In genomic region chr1:5477716-5478115, GRCh38 we compare ENCODE assay signal across 19 cellular contexts.
"Had no signal": no experiment of that assay in that cellular context is flagged by ENCODE, and none has a peak within 500 bp of the region (broad histone marks: within the 10 kb centered on the region; RNA-seq: fewer than 3 reads in every experiment).

No MANE protein-coding gene starts in this region.

- H3K36me3 ChIP-seq: esophagus squamous epithelium, lower lobe of right lung, right lobe of liver, tibial artery had no signal

- H3K27ac Mint-ChIP-seq: activated naive CD8-positive, alpha-beta T cell treated with anti-CD3 and anti-CD28 coated beads for 36 hours; effector memory CD8-positive, alpha-beta T cell; mesothelial cell of epicardium; stimulated activated naive B cell treated with anti-CD40 and anti-IgM and Interleukin-4, amounts not matched to agents 10 μg/mL and 1 μg/mL and 100 μg/mL, for 72 hours had no signal

- H3K36me3 Mint-ChIP-seq: activated naive CD8-positive, alpha-beta T cell treated with anti-CD3 and anti-CD28 coated beads for 36 hours; mesothelial cell of epicardium; stimulated activated naive B cell treated with anti-CD40 and anti-IgM and Interleukin-4, amounts not matched to agents 10 μg/mL and 1 μg/mL and 100 μg/mL, for 72 hours had no signal

- H3K4me1 ChIP-seq: esophagus squamous epithelium, lower lobe of right lung, psoas muscle, right lobe of liver, tibial artery had no signal

- H3K4me3 ChIP-seq: esophagus squamous epithelium, hepatocyte, lower lobe of right lung, psoas muscle, right lobe of liver, smooth muscle cell, tibial artery had no signal

- H3K9me3 Mint-ChIP-seq: activated naive CD8-positive, alpha-beta T cell treated with anti-CD3 and anti-CD28 coated beads for 36 hours; effector memory CD8-positive, alpha-beta T cell; mesothelial cell of epicardium; stimulated activated naive B cell treated with anti-CD40 and anti-IgM and Interleukin-4, amounts not matched to agents 10 μg/mL and 1 μg/mL and 100 μg/mL, for 72 hours had no signal

- H3K4me3 Mint-ChIP-seq: activated naive CD8-positive, alpha-beta T cell treated with anti-CD3 and anti-CD28 coated beads for 36 hours; effector memory CD8-positive, alpha-beta T cell; mesothelial cell of epicardium; stimulated activated naive B cell treated with anti-CD40 and anti-IgM and Interleukin-4, amounts not matched to agents 10 μg/mL and 1 μg/mL and 100 μg/mL, for 72 hours had no signal

- H3K27ac ChIP-seq: esophagus squamous epithelium, hepatocyte, lower lobe of right lung, psoas muscle, right lobe of liver, tibial artery, VCaP had no signal

- H3K9me3 ChIP-seq: esophagus squamous epithelium, lower lobe of right lung, psoas muscle, right lobe of liver, tibial artery had no signal

- H3K27me3 ChIP-seq: hepatocyte, right lobe of liver had no signal

- DNase-seq: activated CD4-positive, alpha-beta T cell treated with anti-CD3 and anti-CD28 coated beads, Interleukin-2, amount 50 U/mL, for 4 hours; activated CD4-positive, CD25-positive, alpha-beta regulatory T cell treated with anti-CD3 and anti-CD28 coated beads, Interleukin-2, amount 50 U/mL, for 72 hours; activated naive CD8-positive, alpha-beta T cell treated with anti-CD3 and anti-CD28 coated beads for 36 hours; amniotic stem cell; effector memory CD8-positive, alpha-beta T cell; esophagus squamous epithelium; islet precursor cell; left colon; lower lobe of right lung; psoas muscle; right lobe of liver; stimulated activated naive B cell treated with anti-CD40 and anti-IgM and Interleukin-4, amounts not matched to agents 10 μg/mL and 1 μg/mL and 100 μg/mL, for 72 hours; SW 1271; T-helper 2 cell; tibial artery had no signal

- H3K27me3 Mint-ChIP-seq: activated naive CD8-positive, alpha-beta T cell treated with anti-CD3 and anti-CD28 coated beads for 36 hours had no signal

- H2AFZ ChIP-seq: hepatocyte had no signal

- H3K4me2 ChIP-seq: hepatocyte, smooth muscle cell had no signal
